Comparison of ENCODE assay signal across 10 cellular contexts in genomic region chr6:30881392-30881986, GRCh38. TPM values are rescaled to one million over a fixed set of nuclear protein-coding genes. Genes with fewer than 3 reads are reported as not detected.
DNase-seq lines count a peak whose midpoint lies in the region; ATAC-seq lines count a peak whose summit lies in the region.
"Had no signal": no experiment of that assay in that cellular context is flagged by ENCODE, and none has a peak within 500 bp of the region (broad histone marks: within the 10 kb centered on the region; RNA-seq: fewer than 3 reads in every experiment).

No MANE protein-coding gene starts in this region.

- H3K4me2 ChIP-seq in mesendoderm (ENCODE audit: low read length): peak overlapping the region; percentile 14

- H2AK5ac ChIP-seq in mesendoderm (ENCODE audit: low read length): peak overlapping the region; percentile 90

- peaks cover 62% of the 10 kb centered on the region for H3K4me1 Mint-ChIP-seq in activated naive CD8-positive, alpha-beta T cell treated with anti-CD3 and anti-CD28 coated beads, Interleukin-2, amount 50 U/mL, for 24 hours
- peaks cover 25% of the 10 kb centered on the region for H3K4me1 Mint-ChIP-seq in T-helper 2 cell treated with Interferon-gamma antibody and Interleukin-4, amounts not matched to agents 5 μg/mL and 100 μg/mL, for 36 hours (ENCODE audit: low read depth)

- H3K9ac ChIP-seq in mesendoderm (ENCODE audit: low read length): peak overlapping the region; percentile 55
- no peak overlapping the region for H3K9ac ChIP-seq in subcutaneous abdominal adipose tissue (ENCODE audit: low read length in 5 of 5)

- no peak overlapping the region for H3K4ac ChIP-seq in mesendoderm (ENCODE audit: low read depth, low read length)

- DNase-seq in NCI-H146 treated with DMSO at 0.1 percent for 48 hours (lab: John Stamatoyannopoulos, UW; ENCODE audit: unreplicated experiment) (peak; percentile 33), NCI-H146 (lab: John Stamatoyannopoulos, UW) (no peak), mesendoderm (peak; percentile 10), NCI-H526 (lab: John Stamatoyannopoulos, UW) (no peak), DMS153 treated with DMSO at 0.1 percent for 48 hours (lab: John Stamatoyannopoulos, UW; ENCODE audit: unreplicated experiment) (no peak)
- no peak for DNase-seq in activated naive CD8-positive, alpha-beta T cell treated with anti-CD3 and anti-CD28 coated beads, Interleukin-2, amount 50 U/mL, for 24 hours
- no peak for DNase-seq in T-helper 2 cell treated with Interferon-gamma antibody and Interleukin-4, amounts not matched to agents 5 μg/mL and 100 μg/mL, for 36 hours (ENCODE audit: low spot score)
- DNase-seq: NCI-H2029 treated with DMSO at 0.1 percent for 48 hours had no signal

- no peak overlapping the region for H4K8ac ChIP-seq in mesendoderm (ENCODE audit: low read depth, low read length)

- no peaks in the 10 kb centered on the region for H3K27me3 Mint-ChIP-seq in activated naive CD8-positive, alpha-beta T cell treated with anti-CD3 and anti-CD28 coated beads, Interleukin-2, amount 50 U/mL, for 24 hours
- H3K27me3 Mint-ChIP-seq in T-helper 2 cell treated with Interferon-gamma antibody and Interleukin-4, amounts not matched to agents 5 μg/mL and 100 μg/mL, for 36 hours (ENCODE audit: low read depth): peaks cover 2% of the 10 kb centered on the region

- no peak overlapping the region for H2BK15ac ChIP-seq in mesendoderm (replicated peaks; ENCODE audit: low read depth)

- H3K27me3 ChIP-seq in mesendoderm (ENCODE audit: insufficient read depth, low read length, poor library complexity) (no peaks in the 10 kb centered on the region), subcutaneous abdominal adipose tissue (ENCODE audit: control insufficient read depth in 5 of 5, insufficient read depth in 4 of 5, low read length in 5 of 5) (no peaks in the 10 kb centered on the region)

- no peaks in the 10 kb centered on the region for H3K36me3 ChIP-seq in mesendoderm (ENCODE audit: control insufficient read depth, insufficient read depth, low read length)
- no peaks in the 10 kb centered on the region for H3K36me3 ChIP-seq in subcutaneous abdominal adipose tissue (ENCODE audit: control insufficient read depth in 5 of 5, insufficient read depth in 5 of 5, low read length in 5 of 5)
- H3K36me3 ChIP-seq: neutrophil had no signal

- no peak overlapping the region for H2BK120ac ChIP-seq in mesendoderm (ENCODE audit: low read depth, low read length)

- no peak overlapping the region for H3K4me3 Mint-ChIP-seq in activated naive CD8-positive, alpha-beta T cell treated with anti-CD3 and anti-CD28 coated beads, Interleukin-2, amount 50 U/mL, for 24 hours
- H3K4me3 Mint-ChIP-seq in T-helper 2 cell treated with Interferon-gamma antibody and Interleukin-4, amounts not matched to agents 5 μg/mL and 100 μg/mL, for 36 hours: no peak overlapping the region

- peak overlapping the region; percentile 62 for H3K27ac Mint-ChIP-seq in activated naive CD8-positive, alpha-beta T cell treated with anti-CD3 and anti-CD28 coated beads, Interleukin-2, amount 50 U/mL, for 24 hours
- H3K27ac Mint-ChIP-seq in T-helper 2 cell treated with Interferon-gamma antibody and Interleukin-4, amounts not matched to agents 5 μg/mL and 100 μg/mL, for 36 hours: no peak overlapping the region

- peaks cover 22% of the 10 kb centered on the region for H3K79me2 ChIP-seq in mesendoderm (ENCODE audit: control insufficient read depth, insufficient read depth, low read length)

- no peak overlapping the region for H3K18ac ChIP-seq in mesendoderm (ENCODE audit: low read length)

- H3K79me1 ChIP-seq in mesendoderm (ENCODE audit: low read length): peaks cover 7% of the 10 kb centered on the region

- peak overlapping the region; percentile 85 for H3K56ac ChIP-seq in mesendoderm (ENCODE audit: low read length)

- peak overlapping the region; percentile 33 for H3K23ac ChIP-seq in mesendoderm (ENCODE audit: low read length)

- H3K4me3 ChIP-seq in mesendoderm (ENCODE audit: low read length) (no peak overlapping the region), subcutaneous abdominal adipose tissue (ENCODE audit: low read depth in 1 of 5, low read length in 5 of 5) (no peak overlapping the region)

- peak overlapping the region; percentile 23 for H2BK5ac ChIP-seq in mesendoderm (ENCODE audit: low read length)

- ATAC-seq in activated naive CD8-positive, alpha-beta T cell treated with anti-CD3 and anti-CD28 coated beads, Interleukin-2, amount 50 U/mL, for 24 hours: no peak

- WGBS in mesendoderm (ENCODE audit: extremely low coverage, insufficient coverage, low lambda C conversion rate): no CpG with 5 or more reads among the region's 7 CpGs

- no peaks in the 10 kb centered on the region for H3K9me3 ChIP-seq in subcutaneous abdominal adipose tissue (ENCODE audit: control insufficient read depth in 5 of 5, low read length in 5 of 5)
- H3K9me3 ChIP-seq: neutrophil had no signal

- H4K5ac ChIP-seq in mesendoderm (ENCODE audit: low read length): peak overlapping the region; percentile 52

- H3K27ac ChIP-seq in mesendoderm (ENCODE audit: low read depth, low read length) (no peak overlapping the region), subcutaneous abdominal adipose tissue (ENCODE audit: low read depth, low read length) (peak overlapping the region; percentile 78)
- H3K27ac ChIP-seq: neutrophil had no signal

- H3K4me1 ChIP-seq in mesendoderm (ENCODE audit: control insufficient read depth, low read depth, low read length) (peaks cover 27% of the 10 kb centered on the region), subcutaneous abdominal adipose tissue (ENCODE audit: control insufficient read depth in 5 of 5, insufficient read depth in 5 of 5, low read length in 5 of 5) (peaks cover 16 to 58% (median 51%) of the 10 kb centered on the region in 5 donors)

- H3K9me3 Mint-ChIP-seq in activated naive CD8-positive, alpha-beta T cell treated with anti-CD3 and anti-CD28 coated beads, Interleukin-2, amount 50 U/mL, for 24 hours: no peaks in the 10 kb centered on the region
- H3K9me3 Mint-ChIP-seq in T-helper 2 cell treated with Interferon-gamma antibody and Interleukin-4, amounts not matched to agents 5 μg/mL and 100 μg/mL, for 36 hours: no peaks in the 10 kb centered on the region

- no peaks in the 10 kb centered on the region for H3K36me3 Mint-ChIP-seq in activated naive CD8-positive, alpha-beta T cell treated with anti-CD3 and anti-CD28 coated beads, Interleukin-2, amount 50 U/mL, for 24 hours (ENCODE audit: low read depth)
- H3K36me3 Mint-ChIP-seq in T-helper 2 cell treated with Interferon-gamma antibody and Interleukin-4, amounts not matched to agents 5 μg/mL and 100 μg/mL, for 36 hours (ENCODE audit: low read depth): no peaks in the 10 kb centered on the region

RNA-seq across cellular contexts. Expression of gene DDR1, which starts 2.8 kb away (rescaled TPM):
- 59.0 TPM for polyA plus RNA-seq in mesendoderm (2013, experiment 1 of 2)
- 57.2 TPM for polyA plus RNA-seq in mesendoderm (2013, experiment 2 of 2)

RNA-seq across cellular contexts. Expression of gene GTF2H4, which starts 26.5 kb away (rescaled TPM):
- 43.8 TPM for polyA plus RNA-seq in mesendoderm (2013, experiment 1 of 2)
- polyA plus RNA-seq in mesendoderm (2013, experiment 2 of 2): 46.5 TPM

RNA-seq across cellular contexts. Expression of gene VARS2, which starts 32.5 kb away (rescaled TPM):
- polyA plus RNA-seq in mesendoderm (2013, experiment 1 of 2): 12.1 TPM
- 13.9 TPM for polyA plus RNA-seq in mesendoderm (2013, experiment 2 of 2)

RNA-seq across cellular contexts. Expression of gene SFTA2, which starts 50.5 kb away (rescaled TPM):
- polyA plus RNA-seq in mesendoderm (2013, experiment 1 of 2): not detected
- polyA plus RNA-seq in mesendoderm (2013, experiment 2 of 2): not detected

RNA-seq across cellular contexts. Expression of gene MUCL3, which starts 59.3 kb away (rescaled TPM):
- 0.20 TPM for polyA plus RNA-seq in mesendoderm (2013, experiment 1 of 2)
- polyA plus RNA-seq in mesendoderm (2013, experiment 2 of 2): 0.22 TPM

Comparison
In these comparisons a context has a peak if more than half of its experiments do, and no peak if none do; other contexts are left out.
1. DNase-seq: peak in NCI-H146 treated with DMSO at 0.1 percent for 48 hours (single experiment) and mesendoderm (single experiment); none in NCI-H146 (single experiment), activated naive CD8-positive, alpha-beta T cell treated with anti-CD3 and anti-CD28 coated beads, Interleukin-2, amount 50 U/mL, for 24 hours (single experiment), T-helper 2 cell treated with Interferon-gamma antibody and Interleukin-4, amounts not matched to agents 5 μg/mL and 100 μg/mL, for 36 hours (single experiment), NCI-H526 (0 of 2) and DMS153 treated with DMSO at 0.1 percent for 48 hours (single experiment).